Comparison of ENCODE assay signal across 11 cellular contexts in genomic region chr6:87755697-87756671, GRCh38. TPM values are rescaled to one million over a fixed set of nuclear protein-coding genes. Genes with fewer than 3 reads are reported as not detected.
DNase-seq lines count a peak whose midpoint lies in the region; ATAC-seq and TF ChIP-seq lines count a peak whose summit lies in the region.
"Had no signal": no experiment of that assay in that cellular context is flagged by ENCODE, and none has a peak within 500 bp of the region (broad histone marks: within the 10 kb centered on the region; RNA-seq: fewer than 3 reads in every experiment).

No MANE protein-coding gene starts in this region.

- H3K4me1 ChIP-seq in ACC112 (ENCODE audit: control insufficient read depth, insufficient read depth, low read length, unreplicated experiment) (peaks cover 12% of the 10 kb centered on the region), transverse colon (no peaks in the 10 kb centered on the region)

- intact Hi-C loops in transverse colon (cut with DNase I; ENCODE audit: low total_unique reads), result no loop called here

- H3K36me3 ChIP-seq in ACC112 (ENCODE audit: insufficient read depth, low read length), result no peaks in the 10 kb centered on the region
- H3K36me3 ChIP-seq in transverse colon, result no peaks in the 10 kb centered on the region
- H3K36me3 ChIP-seq: ovary had no signal

- no peaks in the 10 kb centered on the region for H3K9me3 ChIP-seq in T-helper 17 cell (ENCODE audit: control insufficient read depth, low read length, poor library complexity, severe bottlenecking)
- no peaks in the 10 kb centered on the region for H3K9me3 ChIP-seq in transverse colon
- H3K9me3 ChIP-seq: ovary had no signal

- ATAC-seq in T-helper 17 cell (no peak), GM21723 (IDR thresholded peaks at IDR 0.05; ENCODE audit: unreplicated experiment) (no peak)

- H3K4me1 Mint-ChIP-seq in T-helper 17 cell, result peaks cover 11% of the 10 kb centered on the region

- H3K4me3 Mint-ChIP-seq in T-helper 17 cell, result no peak overlapping the region

- TF ChIP-seq CTCF in transverse colon (IDR thresholded peaks at IDR 0.05), result no peak

- H3K79me2 ChIP-seq in ACC112 (ENCODE audit: control insufficient read depth, insufficient read depth, low read length, unreplicated experiment), result no peaks in the 10 kb centered on the region

- in situ Hi-C loops in transverse colon (cut with MboI; ENCODE audit: low pct_ligation_motif_present in 1 of 4, low pct_unique_long_range_greater_than_20kb in 1 of 4, low sequenced_read_pairs in 3 of 4), result no loop called here

- no peaks in the 10 kb centered on the region for H3K36me3 Mint-ChIP-seq in T-helper 17 cell (ENCODE audit: low read depth)
- H3K36me3 Mint-ChIP-seq: activated naive CD8-positive, alpha-beta T cell treated with anti-CD3 and anti-CD28 coated beads, Interleukin-2, amount 10 ng/mL, durations not matched to agents 7 days and 5 days had no signal

- H3K27me3 ChIP-seq in ACC112 (ENCODE audit: insufficient read depth, low read length), result no peaks in the 10 kb centered on the region
- no peaks in the 10 kb centered on the region for H3K27me3 ChIP-seq in transverse colon
- H3K27me3 ChIP-seq: ovary had no signal

- H3K27ac ChIP-seq in ACC112 (ENCODE audit: low read depth, low read length) (peak overlapping the region; percentile 48), transverse colon (no peak overlapping the region)
- H3K27ac ChIP-seq: ovary had no signal

- no peak for TF ChIP-seq EP300 in transverse colon (IDR thresholded peaks at IDR 0.05; ENCODE audit: low read depth)

- H2AFZ ChIP-seq in ACC112 (ENCODE audit: low read length, unreplicated experiment), result peak overlapping the region; percentile 54

- no peak for TF ChIP-seq POLR2A in transverse colon (IDR thresholded peaks at IDR 0.05)

- H3K4me3 ChIP-seq in ACC112 (ENCODE audit: low read depth, low read length) (0 out of 2 replicates have a peak overlapping the region, but pooled peaks have one; percentile 7), transverse colon (no peak overlapping the region)
- H3K4me3 ChIP-seq: ovary had no signal

- 52 to 59% methylated on average over 6 to 7 of the region's 7 CpGs for WGBS in transverse colon (ENCODE audit: low coverage in 1 of 2), 2 donors

- H3K27ac Mint-ChIP-seq in T-helper 17 cell, result peak overlapping the region; percentile 74
- H3K27ac Mint-ChIP-seq: activated naive CD8-positive, alpha-beta T cell treated with anti-CD3 and anti-CD28 coated beads, Interleukin-2, amount 10 ng/mL, durations not matched to agents 7 days and 5 days had no signal

- H3K27me3 Mint-ChIP-seq in T-helper 17 cell, result no peaks in the 10 kb centered on the region

- peak; percentile 21 for DNase-seq in H4 (ENCODE audit: low spot score)
- no peak for DNase-seq in T-helper 17 cell
- peak; percentile 36 for DNase-seq in kidney tubule cell (ENCODE audit: low spot score)
- DNase-seq in transverse colon, result no peak
- no peak for DNase-seq in activated effector memory CD4-positive, alpha-beta T cell treated with anti-CD3 and anti-CD28 coated beads, Interleukin-2, amount 50 U/mL, for 16 hours
- no peak for DNase-seq in retina
- DNase-seq: activated naive CD8-positive, alpha-beta T cell treated with anti-CD3 and anti-CD28 coated beads, Interleukin-2, amount 10 ng/mL, durations not matched to agents 7 days and 5 days; NCI-H1092; ovary had no signal

RNA-seq across cellular contexts. Expression of gene AKIRIN2, which starts 54.0 kb away (rescaled TPM):
- 10.1 and 10.7 TPM in 2 replicates for total RNA-seq in H4 (2014; rRNA removed; shearing (Covaris generic))
- total RNA-seq in T-helper 17 cell, result 100 to 1,000 TPM; 114 to 128 TPM
- 10 to 100 TPM; 16.3 to 44.9 (median 20.7) TPM for total RNA-seq in transverse colon

Comparison
In these comparisons a context has a peak if more than half of its experiments do, and no peak if none do; other contexts are left out.
1. DNase-seq: peak in H4 (single experiment) and kidney tubule cell (single experiment); none in T-helper 17 cell (0 of 3), transverse colon (single experiment), activated effector memory CD4-positive, alpha-beta T cell treated with anti-CD3 and anti-CD28 coated beads, Interleukin-2, amount 50 U/mL, for 16 hours (single experiment) and retina (single experiment).